ENCODE assay signal across 14 cellular contexts in genomic region chr4:26871611-26872010, GRCh38. TPM values are rescaled to one million over a fixed set of nuclear protein-coding genes. Genes with fewer than 3 reads are reported as not detected.
DNase-seq lines count a peak whose midpoint lies in the region; ATAC-seq and FAIRE-seq lines count a peak whose summit lies in the region.
"Had no signal": no experiment of that assay in that cellular context is flagged by ENCODE, and none has a peak within 500 bp of the region (broad histone marks: within the 10 kb centered on the region; RNA-seq: fewer than 3 reads in every experiment).

No MANE protein-coding gene starts in this region.

- peak; percentile 18 for FAIRE-seq in GM18507 (lab: Jason Lieb, UNC)

- H3K27ac Mint-ChIP-seq in activated T-helper 17 cell treated with anti-CD3 and anti-CD28 coated beads, Interleukin-2, amount 50 U/mL, for 72 hours, result peak overlapping the region; percentile 42
- H3K27ac Mint-ChIP-seq in immature natural killer cell, result peak overlapping the region; percentile 81 to 99 (median 88)

- peaks cover 37% of the 10 kb centered on the region for H3K4me1 Mint-ChIP-seq in activated T-helper 17 cell treated with anti-CD3 and anti-CD28 coated beads, Interleukin-2, amount 50 U/mL, for 72 hours
- H3K4me1 Mint-ChIP-seq in immature natural killer cell, result peaks cover 75 to 95% of the 10 kb centered on the region in 2 donors

- H3K27me3 Mint-ChIP-seq in activated T-helper 17 cell treated with anti-CD3 and anti-CD28 coated beads, Interleukin-2, amount 50 U/mL, for 72 hours, result no peaks in the 10 kb centered on the region
- H3K27me3 Mint-ChIP-seq in immature natural killer cell (ENCODE audit: low read depth in 3 of 3), result peaks cover 2 to 13% (median 11%) of the 10 kb centered on the region in 3 donors

- peaks cover 5% of the 10 kb centered on the region for H3K36me3 Mint-ChIP-seq in activated T-helper 17 cell treated with anti-CD3 and anti-CD28 coated beads, Interleukin-2, amount 50 U/mL, for 72 hours (ENCODE audit: low read depth)
- H3K36me3 Mint-ChIP-seq in immature natural killer cell, result no peaks in the 10 kb centered on the region

- no peaks in the 10 kb centered on the region for H3K9me3 Mint-ChIP-seq in activated T-helper 17 cell treated with anti-CD3 and anti-CD28 coated beads, Interleukin-2, amount 50 U/mL, for 72 hours
- H3K9me3 Mint-ChIP-seq in immature natural killer cell, result no peaks in the 10 kb centered on the region

- H3K4me3 Mint-ChIP-seq in activated T-helper 17 cell treated with anti-CD3 and anti-CD28 coated beads, Interleukin-2, amount 50 U/mL, for 72 hours, result no peak overlapping the region
- peak overlapping the region; percentile 28 to 59 (median 52) for H3K4me3 Mint-ChIP-seq in immature natural killer cell

- no peak for ATAC-seq in activated T-helper 17 cell treated with anti-CD3 and anti-CD28 coated beads, Interleukin-2, amount 50 U/mL, for 72 hours (replicated peaks)
- ATAC-seq in GM18517 (IDR thresholded peaks at IDR 0.05; ENCODE audit: unreplicated experiment) (no peak), HG02623 (IDR thresholded peaks at IDR 0.05; ENCODE audit: unreplicated experiment) (no peak)

- DNase-seq in AG08395 (ENCODE audit: low spot score), result peak; percentile 15
- no peak for DNase-seq in GM18507 (ENCODE audit: extremely low spot score, insufficient read length, low read depth)
- DNase-seq in immature natural killer cell, result no peak
- no peak for DNase-seq in kidney tubule cell (ENCODE audit: low spot score)
- DNase-seq in NCI-H69 (lab: John Stamatoyannopoulos, UW), result no peak
- DNase-seq: activated effector memory CD4-positive, alpha-beta T cell treated with Interleukin-2 at 50 U/mL for 16 hours; central memory CD4-positive, alpha-beta T cell; DMS79 treated with DMSO at 0.1 percent for 48 hours; erythroblast; NCI-H2171; uterus had no signal

RNA-seq across cellular contexts. Expression of gene STIM2, which starts 11.0 kb away (rescaled TPM):
- 10 to 100 TPM; 38.4 to 39.6 TPM for total RNA-seq in activated T-helper 17 cell treated with anti-CD3 and anti-CD28 coated beads, Interleukin-2, amount 50 U/mL, for 72 hours
- 10 to 100 TPM; 19.1 to 38.1 (median 24.6) TPM for polyA plus RNA-seq in immature natural killer cell
